1 cellular context compared by ENCODE assay signal in the genomic region with DNA sequence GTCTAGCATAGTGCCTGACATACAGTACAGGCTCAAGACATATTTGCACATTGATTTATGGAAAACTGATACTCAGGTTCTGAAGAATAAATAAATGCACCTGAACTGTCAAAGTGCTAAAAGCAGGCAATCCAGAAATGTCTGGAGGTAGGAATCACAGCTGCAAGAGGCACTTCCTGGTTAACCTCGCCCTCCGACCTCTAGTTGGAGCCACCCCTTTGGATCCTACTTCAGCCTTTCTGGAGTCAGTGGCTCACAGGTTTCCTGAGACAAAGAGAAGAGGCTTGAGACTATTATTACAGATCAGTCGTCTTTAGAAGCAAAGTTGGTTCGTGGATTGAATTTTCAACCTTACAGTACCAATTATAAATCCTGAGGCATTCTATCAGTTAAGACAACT.
TF ChIP-seq lines count a peak whose summit lies in the region.

No MANE protein-coding gene starts in this region.

TF ChIP-seq in GM23338, 12 proteins besides CTCF, POLR2A, EP300 and RAD21 (continued from another document):
- TF ChIP-seq ZNF462 (CRISPR knock-in tag; IDR thresholded peaks at IDR 0.05) (no peak), NANOG (IDR thresholded peaks at IDR 0.05; ENCODE audit: borderline replicate concordance) (no peak), POLR2AphosphoS5 (IDR thresholded peaks at IDR 0.05; ENCODE audit: low read depth) (no peak), EZH2phosphoT487 (IDR thresholded peaks at IDR 0.05; ENCODE audit: unreplicated experiment) (no peak), EZH2 (IDR thresholded peaks at IDR 0.05; ENCODE audit: low read depth, unreplicated experiment) (no peak), STAT1 (IDR thresholded peaks at IDR 0.05; ENCODE audit: unreplicated experiment) (no peak), CREB1 (CRISPR knock-in tag; IDR thresholded peaks at IDR 0.05; ENCODE audit: low read depth) (no peak)
- TF ChIP-seq, protein P1, sequence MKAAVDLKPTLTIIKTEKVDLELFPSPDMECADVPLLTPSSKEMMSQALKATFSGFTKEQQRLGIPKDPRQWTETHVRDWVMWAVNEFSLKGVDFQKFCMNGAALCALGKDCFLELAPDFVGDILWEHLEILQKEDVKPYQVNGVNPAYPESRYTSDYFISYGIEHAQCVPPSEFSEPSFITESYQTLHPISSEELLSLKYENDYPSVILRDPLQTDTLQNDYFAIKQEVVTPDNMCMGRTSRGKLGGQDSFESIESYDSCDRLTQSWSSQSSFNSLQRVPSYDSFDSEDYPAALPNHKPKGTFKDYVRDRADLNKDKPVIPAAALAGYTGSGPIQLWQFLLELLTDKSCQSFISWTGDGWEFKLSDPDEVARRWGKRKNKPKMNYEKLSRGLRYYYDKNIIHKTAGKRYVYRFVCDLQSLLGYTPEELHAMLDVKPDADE (IDR thresholded peaks at IDR 0.05) = no peak
